In the genomic region with DNA sequence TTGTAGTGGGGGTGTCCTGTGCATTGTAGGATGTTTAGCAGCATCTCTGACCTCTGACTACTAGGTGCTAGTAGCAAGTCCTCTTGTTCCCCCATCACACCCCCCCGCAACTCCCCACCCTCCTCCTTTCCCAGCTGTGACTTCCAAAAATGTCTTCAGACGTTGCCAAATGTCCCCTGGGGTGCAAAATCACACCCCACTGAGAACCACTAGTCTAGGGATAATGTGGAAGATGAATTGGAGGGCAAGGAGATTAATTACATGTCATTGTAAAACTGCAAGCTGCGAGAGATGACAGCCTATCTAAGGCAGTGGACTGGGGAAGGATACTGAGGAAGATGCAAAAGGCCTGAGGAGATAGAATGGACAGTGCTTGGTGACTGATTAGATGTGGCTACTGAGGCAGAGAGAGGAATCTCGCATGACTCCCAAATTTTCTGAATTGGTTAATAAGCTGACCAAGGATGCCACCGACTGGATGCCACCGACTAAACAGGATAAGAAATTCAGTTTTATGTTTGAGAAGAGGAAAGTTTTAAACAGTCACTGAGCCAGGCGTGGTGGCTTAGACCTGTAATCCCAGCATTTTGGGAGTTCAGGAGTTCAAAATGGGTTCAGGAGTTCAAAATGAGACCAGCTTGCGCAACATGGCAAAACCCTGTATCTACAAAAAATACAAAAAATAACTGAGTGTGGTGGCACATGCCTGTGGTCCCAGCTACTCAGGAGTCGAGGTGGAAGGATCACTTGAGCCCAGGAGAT, we compare ENCODE assay signal across 1 cellular context.
A peak's percentile ranks its signal among the peaks of the same experiment; 100 is the strongest.
TF ChIP-seq lines count a peak whose summit lies in the region.

No MANE protein-coding gene starts in this region.

TF ChIP-seq in HepG2, 621 proteins besides CTCF, POLR2A, EP300 and RAD21 (continued from another document and continues in another):
- TF ChIP-seq ZNF30 (CRISPR knock-in tag; IDR thresholded peaks at IDR 0.05) (no peak), ZNF644 (CRISPR knock-in tag; IDR thresholded peaks at IDR 0.05; ENCODE audit: low read depth) (0 out of 2 replicates have a peak, but pooled peaks have one; percentile 39), NR2F1 (CRISPR knock-in tag; IDR thresholded peaks at IDR 0.05) (no peak), HNF4G (IDR thresholded peaks at IDR 0.05; ENCODE audit: borderline replicate concordance, low read depth, low read length) (peak; percentile 45; the same call in 1 of the 2 replicates), HNF4G (CRISPR knock-in tag; IDR thresholded peaks at IDR 0.05; ENCODE audit: borderline replicate concordance, low read depth) (no peak), HNF4A (CRISPR knock-in tag; IDR thresholded peaks at IDR 0.05) (peak; percentile 86), AFF4 (CRISPR knock-in tag; IDR thresholded peaks at IDR 0.05) (no peak), KDM5A (IDR thresholded peaks at IDR 0.05; ENCODE audit: borderline replicate concordance, low read length) (no peak), MIER2 (CRISPR knock-in tag; IDR thresholded peaks at IDR 0.05) (peak; percentile 49; the same call in 1 of the 2 replicates), AGO1 (IDR thresholded peaks at IDR 0.05; ENCODE audit: low read depth, low read length, poor library complexity, severe bottlenecking) (no peak), SRF (IDR thresholded peaks at IDR 0.05; ENCODE audit: low read depth, low read length) (no peak), SRSF9 (IDR thresholded peaks at IDR 0.05; ENCODE audit: borderline replicate concordance, insufficient read depth, low read depth, low read length, poor library complexity, severe bottlenecking) (no peak), MTA1 (CRISPR knock-in tag; IDR thresholded peaks at IDR 0.05; ENCODE audit: borderline replicate concordance) (no peak), NFYC (CRISPR knock-in tag; IDR thresholded peaks at IDR 0.05) (no peak), ZNF558 (CRISPR knock-in tag; IDR thresholded peaks at IDR 0.05; ENCODE audit: borderline replicate concordance) (no peak), TCF7 (IDR thresholded peaks at IDR 0.05; ENCODE audit: low read depth) (no peak), BHLHE40 (IDR thresholded peaks at IDR 0.05; ENCODE audit: low read length) (no peak), MED1 (CRISPR knock-in tag; IDR thresholded peaks at IDR 0.05) (0 out of 2 replicates have a peak, but pooled peaks have one; percentile 38), SP140L (CRISPR knock-in tag; IDR thresholded peaks at IDR 0.05; ENCODE audit: borderline replicate concordance) (no peak), ZNF607 (CRISPR knock-in tag; IDR thresholded peaks at IDR 0.05; ENCODE audit: borderline replicate concordance) (no peak), ARID2 (CRISPR knock-in tag; IDR thresholded peaks at IDR 0.05; ENCODE audit: borderline replicate concordance) (no peak), ZNF264 (CRISPR knock-in tag; IDR thresholded peaks at IDR 0.05) (no peak), ZNF547 (CRISPR knock-in tag; IDR thresholded peaks at IDR 0.05) (no peak), GLI4 (CRISPR knock-in tag; IDR thresholded peaks at IDR 0.05; ENCODE audit: borderline replicate concordance) (no peak), ZNF207 (IDR thresholded peaks at IDR 0.05; ENCODE audit: borderline replicate concordance) (no peak), U2AF2 (IDR thresholded peaks at IDR 0.05; ENCODE audit: low read depth, low read length) (no peak), ZNF121 (CRISPR knock-in tag; IDR thresholded peaks at IDR 0.05) (no peak), ZNF292 (CRISPR knock-in tag; IDR thresholded peaks at IDR 0.05; ENCODE audit: borderline replicate concordance, low read depth) (no peak)
- TF ChIP-seq, protein P1, sequence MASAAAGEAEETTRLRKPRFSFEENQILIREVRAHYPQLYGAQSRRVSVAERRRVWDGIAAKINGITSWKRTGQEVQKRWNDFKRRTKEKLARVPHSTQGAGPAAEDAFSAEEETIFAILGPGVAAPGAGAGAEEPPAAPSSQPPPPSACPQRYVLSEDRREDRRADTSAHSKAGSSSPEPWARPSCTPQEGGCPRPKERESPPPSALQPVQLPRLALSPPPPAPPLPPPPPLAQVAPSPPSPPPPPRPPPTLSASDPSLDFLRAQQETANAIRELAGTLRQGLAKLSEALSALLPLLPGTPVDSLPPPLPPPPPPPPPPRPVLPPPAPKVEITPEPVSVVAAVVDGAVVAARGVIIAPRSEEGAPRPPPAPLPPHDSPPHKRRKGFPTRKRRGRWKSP (CRISPR knock-in tag; IDR thresholded peaks at IDR 0.05): no peak
- TF ChIP-seq, protein P2, sequence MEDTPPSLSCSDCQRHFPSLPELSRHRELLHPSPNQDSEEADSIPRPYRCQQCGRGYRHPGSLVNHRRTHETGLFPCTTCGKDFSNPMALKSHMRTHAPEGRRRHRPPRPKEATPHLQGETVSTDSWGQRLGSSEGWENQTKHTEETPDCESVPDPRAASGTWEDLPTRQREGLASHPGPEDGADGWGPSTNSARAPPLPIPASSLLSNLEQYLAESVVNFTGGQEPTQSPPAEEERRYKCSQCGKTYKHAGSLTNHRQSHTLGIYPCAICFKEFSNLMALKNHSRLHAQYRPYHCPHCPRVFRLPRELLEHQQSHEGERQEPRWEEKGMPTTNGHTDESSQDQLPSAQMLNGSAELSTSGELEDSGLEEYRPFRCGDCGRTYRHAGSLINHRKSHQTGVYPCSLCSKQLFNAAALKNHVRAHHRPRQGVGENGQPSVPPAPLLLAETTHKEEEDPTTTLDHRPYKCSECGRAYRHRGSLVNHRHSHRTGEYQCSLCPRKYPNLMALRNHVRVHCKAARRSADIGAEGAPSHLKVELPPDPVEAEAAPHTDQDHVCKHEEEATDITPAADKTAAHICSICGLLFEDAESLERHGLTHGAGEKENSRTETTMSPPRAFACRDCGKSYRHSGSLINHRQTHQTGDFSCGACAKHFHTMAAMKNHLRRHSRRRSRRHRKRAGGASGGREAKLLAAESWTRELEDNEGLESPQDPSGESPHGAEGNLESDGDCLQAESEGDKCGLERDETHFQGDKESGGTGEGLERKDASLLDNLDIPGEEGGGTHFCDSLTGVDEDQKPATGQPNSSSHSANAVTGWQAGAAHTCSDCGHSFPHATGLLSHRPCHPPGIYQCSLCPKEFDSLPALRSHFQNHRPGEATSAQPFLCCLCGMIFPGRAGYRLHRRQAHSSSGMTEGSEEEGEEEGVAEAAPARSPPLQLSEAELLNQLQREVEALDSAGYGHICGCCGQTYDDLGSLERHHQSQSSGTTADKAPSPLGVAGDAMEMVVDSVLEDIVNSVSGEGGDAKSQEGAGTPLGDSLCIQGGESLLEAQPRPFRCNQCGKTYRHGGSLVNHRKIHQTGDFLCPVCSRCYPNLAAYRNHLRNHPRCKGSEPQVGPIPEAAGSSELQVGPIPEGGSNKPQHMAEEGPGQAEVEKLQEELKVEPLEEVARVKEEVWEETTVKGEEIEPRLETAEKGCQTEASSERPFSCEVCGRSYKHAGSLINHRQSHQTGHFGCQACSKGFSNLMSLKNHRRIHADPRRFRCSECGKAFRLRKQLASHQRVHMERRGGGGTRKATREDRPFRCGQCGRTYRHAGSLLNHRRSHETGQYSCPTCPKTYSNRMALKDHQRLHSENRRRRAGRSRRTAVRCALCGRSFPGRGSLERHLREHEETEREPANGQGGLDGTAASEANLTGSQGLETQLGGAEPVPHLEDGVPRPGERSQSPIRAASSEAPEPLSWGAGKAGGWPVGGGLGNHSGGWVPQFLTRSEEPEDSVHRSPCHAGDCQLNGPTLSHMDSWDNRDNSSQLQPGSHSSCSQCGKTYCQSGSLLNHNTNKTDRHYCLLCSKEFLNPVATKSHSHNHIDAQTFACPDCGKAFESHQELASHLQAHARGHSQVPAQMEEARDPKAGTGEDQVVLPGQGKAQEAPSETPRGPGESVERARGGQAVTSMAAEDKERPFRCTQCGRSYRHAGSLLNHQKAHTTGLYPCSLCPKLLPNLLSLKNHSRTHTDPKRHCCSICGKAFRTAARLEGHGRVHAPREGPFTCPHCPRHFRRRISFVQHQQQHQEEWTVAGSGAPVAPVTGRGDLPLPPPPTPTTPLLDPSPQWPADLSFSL (CRISPR knock-in tag; IDR thresholded peaks at IDR 0.05): no peak
- TF ChIP-seq, protein P3, sequence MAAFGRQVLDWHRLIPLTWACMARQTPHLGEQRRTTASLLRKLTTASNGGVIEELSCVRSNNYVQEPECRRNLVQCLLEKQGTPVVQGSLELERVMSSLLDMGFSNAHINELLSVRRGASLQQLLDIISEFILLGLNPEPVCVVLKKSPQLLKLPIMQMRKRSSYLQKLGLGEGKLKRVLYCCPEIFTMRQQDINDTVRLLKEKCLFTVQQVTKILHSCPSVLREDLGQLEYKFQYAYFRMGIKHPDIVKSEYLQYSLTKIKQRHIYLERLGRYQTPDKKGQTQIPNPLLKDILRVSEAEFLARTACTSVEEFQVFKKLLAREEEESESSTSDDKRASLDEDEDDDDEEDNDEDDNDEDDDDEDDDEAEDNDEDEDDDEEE (CRISPR knock-in tag; IDR thresholded peaks at IDR 0.05): no peak
- TF ChIP-seq, protein P4, sequence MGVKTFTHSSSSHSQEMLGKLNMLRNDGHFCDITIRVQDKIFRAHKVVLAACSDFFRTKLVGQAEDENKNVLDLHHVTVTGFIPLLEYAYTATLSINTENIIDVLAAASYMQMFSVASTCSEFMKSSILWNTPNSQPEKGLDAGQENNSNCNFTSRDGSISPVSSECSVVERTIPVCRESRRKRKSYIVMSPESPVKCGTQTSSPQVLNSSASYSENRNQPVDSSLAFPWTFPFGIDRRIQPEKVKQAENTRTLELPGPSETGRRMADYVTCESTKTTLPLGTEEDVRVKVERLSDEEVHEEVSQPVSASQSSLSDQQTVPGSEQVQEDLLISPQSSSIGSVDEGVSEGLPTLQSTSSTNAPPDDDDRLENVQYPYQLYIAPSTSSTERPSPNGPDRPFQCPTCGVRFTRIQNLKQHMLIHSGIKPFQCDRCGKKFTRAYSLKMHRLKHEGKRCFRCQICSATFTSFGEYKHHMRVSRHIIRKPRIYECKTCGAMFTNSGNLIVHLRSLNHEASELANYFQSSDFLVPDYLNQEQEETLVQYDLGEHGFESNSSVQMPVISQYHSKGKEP (CRISPR knock-in tag; IDR thresholded peaks at IDR 0.05): no peak
- TF ChIP-seq, protein P5, sequence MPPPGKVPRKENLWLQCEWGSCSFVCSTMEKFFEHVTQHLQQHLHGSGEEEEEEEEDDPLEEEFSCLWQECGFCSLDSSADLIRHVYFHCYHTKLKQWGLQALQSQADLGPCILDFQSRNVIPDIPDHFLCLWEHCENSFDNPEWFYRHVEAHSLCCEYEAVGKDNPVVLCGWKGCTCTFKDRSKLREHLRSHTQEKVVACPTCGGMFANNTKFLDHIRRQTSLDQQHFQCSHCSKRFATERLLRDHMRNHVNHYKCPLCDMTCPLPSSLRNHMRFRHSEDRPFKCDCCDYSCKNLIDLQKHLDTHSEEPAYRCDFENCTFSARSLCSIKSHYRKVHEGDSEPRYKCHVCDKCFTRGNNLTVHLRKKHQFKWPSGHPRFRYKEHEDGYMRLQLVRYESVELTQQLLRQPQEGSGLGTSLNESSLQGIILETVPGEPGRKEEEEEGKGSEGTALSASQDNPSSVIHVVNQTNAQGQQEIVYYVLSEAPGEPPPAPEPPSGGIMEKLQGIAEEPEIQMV (CRISPR knock-in tag; IDR thresholded peaks at IDR 0.05; ENCODE audit: low read depth): no peak
